1 cellular context compared by ENCODE assay signal in the genomic region with DNA sequence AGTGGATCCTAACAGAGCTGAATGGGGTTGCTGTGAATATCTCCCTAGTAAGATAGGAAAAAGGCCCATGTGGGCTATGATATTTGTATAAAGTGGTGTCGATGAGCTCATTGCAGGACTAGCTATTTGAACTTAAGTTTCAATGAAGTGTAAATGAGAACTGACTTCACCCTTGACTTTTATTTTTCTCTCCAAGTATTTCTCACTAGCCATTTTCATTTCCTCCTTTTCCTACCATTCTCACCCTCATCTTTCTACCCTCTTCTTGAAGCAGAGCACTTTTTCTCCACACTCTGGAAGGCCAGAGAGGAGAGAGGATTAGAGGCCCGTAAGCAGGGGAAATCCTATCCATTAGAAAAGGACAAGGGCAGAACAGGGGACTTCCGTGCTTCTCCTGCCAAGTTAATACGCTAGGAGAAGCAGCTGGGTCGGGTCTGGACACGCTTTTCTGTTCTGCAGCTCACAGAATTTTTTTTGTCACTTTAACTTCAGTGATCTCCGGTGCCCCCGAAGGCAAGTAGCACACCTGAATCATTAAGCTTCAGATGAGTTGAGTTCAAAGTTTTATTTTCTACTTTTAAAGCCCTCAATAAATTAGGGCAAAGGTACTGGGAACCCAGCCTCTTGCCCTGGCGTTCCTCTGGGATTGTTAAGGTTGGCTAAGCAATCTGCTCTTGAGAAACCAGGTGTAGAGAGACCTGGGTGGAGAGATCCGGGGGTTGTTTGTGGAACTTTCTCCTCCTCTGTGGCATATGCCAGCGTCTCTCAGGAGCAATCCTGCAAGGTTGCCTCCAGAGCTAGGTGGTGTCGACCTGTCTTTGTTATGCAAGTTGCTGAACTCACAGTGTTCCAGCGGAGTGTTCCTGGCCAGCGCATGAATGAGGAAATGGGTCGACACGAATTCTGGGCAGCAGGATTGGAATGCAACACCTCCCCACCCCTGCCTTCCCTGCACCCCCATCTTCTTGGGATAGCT.
A peak's percentile ranks its signal among the peaks of the same experiment; 100 is the strongest.
TF ChIP-seq lines count a peak whose summit lies in the region.

No MANE protein-coding gene starts in this region.

TF ChIP-seq in GM12878, 131 proteins besides CTCF, POLR2A, EP300 and RAD21 (continued from another document):
- TF ChIP-seq RUNX3 (IDR thresholded peaks at IDR 0.05; ENCODE audit: low read length) (peak; percentile 74), CREB1 (IDR thresholded peaks at IDR 0.05; ENCODE audit: low read depth) (0 out of 2 replicates have a peak, but pooled peaks have one; percentile 34), JUND (IDR thresholded peaks at IDR 0.05; ENCODE audit: low read depth, low read length) (no peak), TCF7 (IDR thresholded peaks at IDR 0.05; ENCODE audit: borderline replicate concordance) (peak; percentile 38; the same call in 1 of the 2 replicates), ATF2 (IDR thresholded peaks at IDR 0.05; ENCODE audit: low read length) (peak; percentile 97), BCL11A (IDR thresholded peaks at IDR 0.05; ENCODE audit: low read depth, low read length) (peak; percentile 15; the same call in 1 of the 2 replicates), CREM (IDR thresholded peaks at IDR 0.05; ENCODE audit: low read depth) (peak; percentile 51; the same call in 1 of the 2 replicates), SPI1 (IDR thresholded peaks at IDR 0.05; ENCODE audit: borderline replicate concordance, insufficient read depth, low read depth, low read length) (peak; percentile 85), MEF2A (IDR thresholded peaks at IDR 0.05; ENCODE audit: insufficient read depth, low read depth, low read length) (peak; percentile 68; the same call in 1 of the 2 replicates), EZH2 (IDR thresholded peaks at IDR 0.05; ENCODE audit: borderline replicate concordance, control insufficient read depth, low read depth, low read length) (no peak), TBL1XR1 (IDR thresholded peaks at IDR 0.05; ENCODE audit: low read depth, low read length) (no peak)
- TF ChIP-seq, protein P1, sequence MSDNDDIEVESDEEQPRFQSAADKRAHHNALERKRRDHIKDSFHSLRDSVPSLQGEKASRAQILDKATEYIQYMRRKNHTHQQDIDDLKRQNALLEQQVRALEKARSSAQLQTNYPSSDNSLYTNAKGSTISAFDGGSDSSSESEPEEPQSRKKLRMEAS (IDR thresholded peaks at IDR 0.05; ENCODE audit: low read depth, low read length) = no peak
- TF ChIP-seq, protein P2, sequence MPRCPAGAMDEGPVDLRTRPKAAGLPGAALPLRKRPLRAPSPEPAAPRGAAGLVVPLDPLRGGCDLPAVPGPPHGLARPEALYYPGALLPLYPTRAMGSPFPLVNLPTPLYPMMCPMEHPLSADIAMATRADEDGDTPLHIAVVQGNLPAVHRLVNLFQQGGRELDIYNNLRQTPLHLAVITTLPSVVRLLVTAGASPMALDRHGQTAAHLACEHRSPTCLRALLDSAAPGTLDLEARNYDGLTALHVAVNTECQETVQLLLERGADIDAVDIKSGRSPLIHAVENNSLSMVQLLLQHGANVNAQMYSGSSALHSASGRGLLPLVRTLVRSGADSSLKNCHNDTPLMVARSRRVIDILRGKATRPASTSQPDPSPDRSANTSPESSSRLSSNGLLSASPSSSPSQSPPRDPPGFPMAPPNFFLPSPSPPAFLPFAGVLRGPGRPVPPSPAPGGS (IDR thresholded peaks at IDR 0.05; ENCODE audit: borderline replicate concordance, insufficient read depth, low read depth, low read length, poor library complexity, severe bottlenecking) = peak; percentile 68
